Comparison of ENCODE assay signal across 11 cellular contexts in the genomic region with DNA sequence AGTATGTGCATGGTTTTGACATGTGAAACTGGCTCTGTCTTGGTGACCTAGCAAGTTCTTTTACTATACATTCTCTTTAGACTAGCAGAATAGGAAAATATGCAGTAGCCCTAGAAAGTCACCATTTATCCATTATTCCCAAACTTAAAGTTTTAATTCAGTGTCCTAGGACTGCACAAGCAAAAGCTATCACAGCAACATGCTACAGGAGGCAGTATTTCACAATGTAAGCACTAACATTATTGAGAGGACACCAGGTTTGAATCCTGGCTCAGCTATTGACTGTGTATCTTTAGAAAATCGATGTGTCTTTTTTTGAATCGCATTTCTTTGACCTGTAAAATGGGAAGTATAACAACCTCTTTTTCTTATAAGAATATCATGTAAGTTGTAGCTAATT. TPM values are rescaled to one million over a fixed set of nuclear protein-coding genes. Genes with fewer than 3 reads are reported as not detected.
"Had no signal": no experiment of that assay in that cellular context is flagged by ENCODE, and none has a peak within 500 bp of the region (broad histone marks: within the 10 kb centered on the region; RNA-seq: fewer than 3 reads in every experiment).

No MANE protein-coding gene starts in this region.

RNA-seq across cellular contexts. Expression of a gene that starts 5.5 kb away (rescaled TPM):
- total RNA-seq: ascending aorta, body of pancreas, NCI-H460, PC-3, SJSA1 had no signal

RNA-seq across cellular contexts. Expression of a gene that starts 59.9 kb away (rescaled TPM):
- total RNA-seq: activated CD4-positive, alpha-beta memory T cell treated with anti-CD3 and anti-CD28 coated beads for 36 hours; activated CD4-positive, alpha-beta T cell treated with anti-CD3 and anti-CD28 coated beads, Interleukin-2, amount 10 ng/mL, durations not matched to agents 7 days and 5 days; activated naive CD4-positive, alpha-beta T cell treated with anti-CD3 and anti-CD28 coated beads, Interleukin-2, amount 50 U/mL, for 72 hours; activated T-cell treated with anti-CD3 and anti-CD28 coated beads, Interleukin-2, amount 50 U/mL, for 4 hours; ascending aorta; body of pancreas; MCF 10A; NCI-H460; PC-3; SJSA1; T-helper 17 cell had no signal
